Comparison of ENCODE assay signal across 14 cellular contexts in the genomic region with DNA sequence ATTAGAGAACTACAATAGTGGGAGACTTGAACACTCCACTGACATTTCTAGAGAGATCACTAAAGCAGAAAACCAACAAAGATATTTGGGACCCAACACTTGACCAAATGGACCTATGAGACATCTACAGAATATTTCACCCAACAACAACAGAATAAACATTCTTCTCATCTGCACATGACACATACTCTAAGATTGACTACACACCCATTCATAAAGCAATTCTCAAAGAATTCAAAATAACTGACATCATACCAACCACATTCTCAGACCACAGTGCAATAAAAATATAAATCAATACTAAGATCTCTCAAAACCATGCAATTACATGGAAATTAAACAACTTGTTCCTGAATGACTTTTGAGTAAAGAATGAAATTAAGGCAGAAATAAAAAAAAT.
A peak's percentile ranks its signal among the peaks of the same experiment; 100 is the strongest.
DNase-seq lines count a peak whose midpoint lies in the region; ATAC-seq, FAIRE-seq and TF ChIP-seq lines count a peak whose summit lies in the region.
"Had no signal": no experiment of that assay in that cellular context is flagged by ENCODE, and none has a peak within 500 bp of the region (broad histone marks: within the 10 kb centered on the region; RNA-seq: fewer than 3 reads in every experiment).

No MANE protein-coding gene starts in this region.

- no peaks in the 10 kb centered on the region for H3K9me3 ChIP-seq in GM23248 (ENCODE audit: low read depth)
- H3K9me3 ChIP-seq in SJSA1 (replicated peaks) = no peaks in the 10 kb centered on the region
- H3K9me3 ChIP-seq in small intestine (ENCODE audit: control insufficient read depth, low read depth) = no peaks in the 10 kb centered on the region
- H3K9me3 ChIP-seq: gastrocnemius medialis had no signal

- no peak for TF ChIP-seq POLR2A in GM18505 (IDR thresholded peaks at IDR 0.05; ENCODE audit: borderline replicate concordance, extremely low read depth, insufficient read depth, insufficient read length)

- no peaks in the 10 kb centered on the region for H3K27me3 Mint-ChIP-seq in activated CD4-positive, alpha-beta memory T cell treated with anti-CD3 and anti-CD28 coated beads for 36 hours

- H3K9me2 ChIP-seq in GM23248 (ENCODE audit: insufficient read depth) = no peaks in the 10 kb centered on the region

- H4K20me1 ChIP-seq in GM23248 (ENCODE audit: insufficient read depth) = no peaks in the 10 kb centered on the region

- no peak overlapping the region for H3K27ac Mint-ChIP-seq in activated CD4-positive, alpha-beta memory T cell treated with anti-CD3 and anti-CD28 coated beads for 36 hours
- H3K27ac Mint-ChIP-seq: activated naive CD8-positive, alpha-beta T cell treated with anti-CD3 and anti-CD28 coated beads, Interleukin-2, amount 10 ng/mL, durations not matched to agents 7 days and 5 days had no signal

- H3K36me3 ChIP-seq in GM23248 (ENCODE audit: low read depth) (no peaks in the 10 kb centered on the region), SJSA1 (peaks cover 14% of the 10 kb centered on the region; the same call in 1 of the 2 replicates), small intestine (ENCODE audit: control insufficient read depth in 2 of 2, insufficient read depth in 2 of 2, low read length in 2 of 2) (no peaks in the 10 kb centered on the region)
- H3K36me3 ChIP-seq: gastrocnemius medialis had no signal

- peak overlapping the region; percentile 37 for H3K9ac ChIP-seq in GM23248

- intact Hi-C loops in activated CD4-positive, alpha-beta memory T cell treated with anti-CD3 and anti-CD28 coated beads for 36 hours (cut with micrococcal nuclease) = no loop called here

- H2AFZ ChIP-seq in GM23248 = no peak overlapping the region

- peaks cover 14% of the 10 kb centered on the region for H3K4me1 Mint-ChIP-seq in activated CD4-positive, alpha-beta memory T cell treated with anti-CD3 and anti-CD28 coated beads for 36 hours (ENCODE audit: low read depth)

- peak overlapping the region; percentile 17; the same call in 1 of the 2 replicates for H3K4me3 ChIP-seq in GM23248
- no peak overlapping the region for H3K4me3 ChIP-seq in SJSA1
- H3K4me3 ChIP-seq in small intestine (ENCODE audit: low read depth in 1 of 2, low read length in 2 of 2) = no peak overlapping the region
- H3K4me3 ChIP-seq: gastrocnemius medialis had no signal

- peak; percentile 85 for DNase-seq in GM23248
- peak in 1 of 2 experiments; percentile 88 for DNase-seq in SJSA1 (ENCODE audit: low read depth in 1 of 2, low spot score in 2 of 2)
- peak; percentile 79 for DNase-seq in fibroblast of gingiva (ENCODE audit: low read depth)
- DNase-seq in small intestine = no peak
- no peak for DNase-seq in anterior cingulate cortex (lab: John Stamatoyannopoulos, UW)
- no peak for DNase-seq in activated CD4-positive, alpha-beta memory T cell treated with anti-CD3 and anti-CD28 coated beads for 36 hours
- DNase-seq: activated CD4-positive, alpha-beta T cell treated with anti-CD3 and anti-CD28 coated beads for 48 hours; activated naive CD8-positive, alpha-beta T cell treated with anti-CD3 and anti-CD28 coated beads, Interleukin-2, amount 10 ng/mL, durations not matched to agents 7 days and 5 days; DMS53; gastrocnemius medialis; Karpas-422; mesendoderm; SHP77 treated with DMSO at 0.1 percent for 48 hours had no signal

- CTCF ChIA-PET in activated CD4-positive, alpha-beta memory T cell treated with anti-CD3 and anti-CD28 coated beads for 36 hours (lab: Charles Lee) = interaction anchor here (1.1 to 1.7 kb wide), 2 partner anchors 326 to 887 kb away, joined by 3 to 7 read pairs; no protein-coding TSS in a partner anchor

- peaks cover 4% of the 10 kb centered on the region for H3K9me3 Mint-ChIP-seq in activated CD4-positive, alpha-beta memory T cell treated with anti-CD3 and anti-CD28 coated beads for 36 hours

- H3K36me3 Mint-ChIP-seq in activated CD4-positive, alpha-beta memory T cell treated with anti-CD3 and anti-CD28 coated beads for 36 hours = peaks cover 19% of the 10 kb centered on the region

- ATAC-seq in GM18505 (IDR thresholded peaks at IDR 0.05; ENCODE audit: unreplicated experiment) = no peak
- ATAC-seq: gastrocnemius medialis had no signal

- peaks cover 54% of the 10 kb centered on the region for H3F3A ChIP-seq in GM23248 (ENCODE audit: insufficient read depth)

- peaks cover 65% of the 10 kb centered on the region for H3K4me1 ChIP-seq in GM23248 (ENCODE audit: insufficient read depth)
- H3K4me1 ChIP-seq in SJSA1 (replicated peaks) = peaks cover 81% of the 10 kb centered on the region
- H3K4me1 ChIP-seq in small intestine (ENCODE audit: control insufficient read depth in 2 of 2, insufficient read depth in 1 of 2, low read depth in 1 of 2, low read length in 1 of 2) = no peaks in the 10 kb centered on the region

- no peak overlapping the region for H3K4me3 Mint-ChIP-seq in activated CD4-positive, alpha-beta memory T cell treated with anti-CD3 and anti-CD28 coated beads for 36 hours
- H3K4me3 Mint-ChIP-seq: activated naive CD8-positive, alpha-beta T cell treated with anti-CD3 and anti-CD28 coated beads, Interleukin-2, amount 10 ng/mL, durations not matched to agents 7 days and 5 days had no signal

- peak; percentile 41 for FAIRE-seq in small intestine (lab: Jason Lieb, UNC)

- POLR2A ChIA-PET in activated CD4-positive, alpha-beta memory T cell treated with anti-CD3 and anti-CD28 coated beads for 36 hours (lab: Charles Lee) = interaction anchor here (1.0 kb wide), 1 partner anchor 288 kb away, joined by 3 read pairs; no protein-coding TSS in a partner anchor

- H3K27ac ChIP-seq in GM23248 = peak overlapping the region; percentile 65
- H3K27ac ChIP-seq in SJSA1 = peak overlapping the region; percentile 82
- no peak overlapping the region for H3K27ac ChIP-seq in small intestine (ENCODE audit: low read depth in 1 of 2, low read length in 1 of 2)
- H3K27ac ChIP-seq: gastrocnemius medialis had no signal

- peak overlapping the region; percentile 66 for H3K4me2 ChIP-seq in GM23248 (ENCODE audit: unreplicated experiment)

- peaks cover 21% of the 10 kb centered on the region; the same call in 1 of the 2 replicates for H3K79me2 ChIP-seq in GM23248 (ENCODE audit: insufficient read depth)

- in situ Hi-C loops in GM23248 (cut with MboI) = no loop called here

- H3K27me3 ChIP-seq in GM23248 (replicated peaks; ENCODE audit: insufficient read depth) (no peaks in the 10 kb centered on the region), SJSA1 (replicated peaks) (no peaks in the 10 kb centered on the region), small intestine (ENCODE audit: control insufficient read depth in 2 of 2, insufficient read depth in 2 of 2, low read length in 2 of 2) (no peaks in the 10 kb centered on the region)
- H3K27me3 ChIP-seq: gastrocnemius medialis had no signal

Comparison
In these comparisons a context has a peak if more than half of its experiments do, and no peak if none do; other contexts are left out.
1. DNase-seq: peak in GM23248 (single experiment) and fibroblast of gingiva (single experiment); none in small intestine (single experiment), anterior cingulate cortex (0 of 58) and activated CD4-positive, alpha-beta memory T cell treated with anti-CD3 and anti-CD28 coated beads for 36 hours (single experiment).
2. H3K27ac ChIP-seq: peak in GM23248 (single experiment) and SJSA1 (single experiment); none in small intestine (0 of 2).